16 cellular contexts compared by ENCODE assay signal in genomic region chr4:8318509-8318908, GRCh38. TPM values are rescaled to one million over a fixed set of nuclear protein-coding genes. Genes with fewer than 3 reads are reported as not detected.
A peak's percentile ranks its signal among the peaks of the same experiment; 100 is the strongest.
DNase-seq lines count a peak whose midpoint lies in the region; ATAC-seq and TF ChIP-seq lines count a peak whose summit lies in the region.
"Had no signal": no experiment of that assay in that cellular context is flagged by ENCODE, and none has a peak within 500 bp of the region (broad histone marks: within the 10 kb centered on the region; RNA-seq: fewer than 3 reads in every experiment).

No MANE protein-coding gene starts in this region.

- H3K23ac ChIP-seq in IMR-90 (ENCODE audit: low read depth, low read length), result no peak overlapping the region

- no TSS peak for BruUV-seq in IMR-90 (replicated peaks; lab: Mats Ljungman, UMichigan)

- peaks cover 14% of the 10 kb centered on the region for H3K4me1 ChIP-seq in IMR-90 (ENCODE audit: control insufficient read depth, insufficient read depth, low read length)
- peaks cover 6 to 47% (median 20%) of the 10 kb centered on the region in 12 donors for H3K4me1 ChIP-seq in heart left ventricle

- intact Hi-C loops in IMR-90 (cut with micrococcal nuclease) (no loop called here), heart left ventricle (cut with DNase I) (loop anchor here in 6 of 10 donors (2.0 to 5.0 kb wide), 5 partner anchors 32 to 84 kb away; no protein-coding TSS in a partner anchor), posterior vena cava (cut with DNase I) (no loop called here)

- ATAC-seq in IMR-90 (ENCODE audit: low read depth), result no peak
- ATAC-seq in heart left ventricle, result no peak
- no peak for ATAC-seq in HG03108 (IDR thresholded peaks at IDR 0.05; ENCODE audit: unreplicated experiment)

- no peak overlapping the region for H4K8ac ChIP-seq in IMR-90 (ENCODE audit: low read depth in 2 of 2, low read length in 2 of 2)

- H3K4me3 ChIP-seq in IMR-90 (ENCODE audit: insufficient read depth, low read depth, low read length) (no peak overlapping the region), heart left ventricle (no peak overlapping the region)
- H3K4me3 ChIP-seq: SJCRH30 had no signal

- no peaks in the 10 kb centered on the region for H4K20me1 ChIP-seq in IMR-90 (ENCODE audit: insufficient read depth, low read length)

- H3K4me2 ChIP-seq in IMR-90 (ENCODE audit: low read depth, low read length), result no peak overlapping the region

- dilution Hi-C loops in IMR-90 (cut with HindIII; ENCODE audit: low sequenced_read_pairs, unreplicated experiment), result no loop called here

- H2BK5ac ChIP-seq in IMR-90 (ENCODE audit: low read depth, low read length, poor library complexity, severe bottlenecking), result no peak overlapping the region

- H3K9me1 ChIP-seq in IMR-90 (ENCODE audit: insufficient read depth, low read length), result peaks cover 9% of the 10 kb centered on the region

- DNase-seq in 8988T (peak; percentile 0), IMR-90 (no peak), heart left ventricle (peak in 1 of 5 donors; percentile 4), posterior vena cava (ENCODE audit: low spot score) (peak; percentile 8), activated T-cell treated with anti-CD3 and anti-CD28 coated beads for 4 hours (no peak), G401 (ENCODE audit: low spot score) (no peak), NCI-H2081 treated with DMSO at 0.1 percent for 48 hours (lab: John Stamatoyannopoulos, UW) (no peak)
- DNase-seq: ACHN; CD8-positive, alpha-beta memory T cell; H9; NCI-H1417 treated with DMSO at 0.1 percent for 48 hours; NCI-H2029; NCI-H524; SJCRH30 had no signal

- WGBS in IMR-90 (ENCODE audit: extremely low coverage in 2 of 2, insufficient read length in 1 of 2), 2 experiments, result 92% methylated on average over 6 of the region's 7 CpGs; no CpG with 5 or more reads in 1 of the 2 experiments
- 87 to 95% (median 94%) methylated on average over 7 of the region's 7 CpGs for WGBS in heart left ventricle, 4 donors

- H2BK15ac ChIP-seq in IMR-90 (ENCODE audit: low read depth, low read length), result no peak overlapping the region; the same call in 2 of the 3 replicates

- H3K36me3 ChIP-seq in IMR-90 (ENCODE audit: control insufficient read depth, insufficient read depth, low read length) (no peaks in the 10 kb centered on the region), heart left ventricle (no peaks in the 10 kb centered on the region)
- H3K36me3 ChIP-seq: SJCRH30 had no signal

- H4K91ac ChIP-seq in IMR-90 (ENCODE audit: insufficient read depth, low read depth, low read length), result peak overlapping the region; percentile 16; the same call in 1 of the 2 replicates

- H4K5ac ChIP-seq in IMR-90 (ENCODE audit: low read depth, low read length), result no peak overlapping the region

- H2AFZ ChIP-seq in IMR-90 (replicated peaks; ENCODE audit: low read length, poor library complexity), result no peak overlapping the region

- TF ChIP-seq RAD21 in IMR-90 (IDR thresholded peaks at IDR 0.05; ENCODE audit: low read length), result no peak

- no peak overlapping the region for H3K56ac ChIP-seq in IMR-90 (ENCODE audit: extremely low read depth, insufficient read depth, low read length)

- H3K9ac ChIP-seq in IMR-90 (ENCODE audit: low read depth, low read length), result no peak overlapping the region

- H2BK120ac ChIP-seq in IMR-90 (ENCODE audit: low read depth, low read length), result no peak overlapping the region

- H3K18ac ChIP-seq in IMR-90 (ENCODE audit: low read depth, low read length), result no peak overlapping the region

- H3K27me3 ChIP-seq in IMR-90 (ENCODE audit: control insufficient read depth, insufficient read depth, low read length) (no peaks in the 10 kb centered on the region), heart left ventricle (no peaks in the 10 kb centered on the region)
- H3K27me3 ChIP-seq: SJCRH30 had no signal

- POLR2A ChIA-PET in IMR-90 (lab: Charles Lee; ENCODE audit: unreplicated experiment), result no interaction called here

- no peak overlapping the region for H3K4ac ChIP-seq in IMR-90 (ENCODE audit: low read depth, low read length)

- TF ChIP-seq POLR2A in IMR-90 (IDR thresholded peaks at IDR 0.05; ENCODE audit: low read depth, low read length) (no peak), heart left ventricle (IDR thresholded peaks at IDR 0.05) (no peak)

- H3K9me3 ChIP-seq in IMR-90 (ENCODE audit: control insufficient read depth, insufficient read depth, low read length), result no peaks in the 10 kb centered on the region
- peaks cover 0 to 5% (median 0%) of the 10 kb centered on the region in 12 donors for H3K9me3 ChIP-seq in heart left ventricle
- H3K9me3 ChIP-seq: SJCRH30 had no signal

- no peaks in the 10 kb centered on the region for H3K79me1 ChIP-seq in IMR-90 (ENCODE audit: low read depth in 1 of 2, low read length in 2 of 2)

- H2AK5ac ChIP-seq in IMR-90 (ENCODE audit: low read depth, low read length), result no peak overlapping the region; the same call in 1 of the 2 replicates

- H2AK9ac ChIP-seq in IMR-90 (replicated peaks; ENCODE audit: low read depth, low read length, poor library complexity), result no peak overlapping the region

- no peak for TF ChIP-seq CTCF in IMR-90 (conservative IDR thresholded peaks at IDR 0.05; ENCODE audit: low read depth, low read length)
- no peak for TF ChIP-seq CTCF in heart left ventricle (IDR thresholded peaks at IDR 0.05)

- in situ Hi-C loops in IMR-90 (cut with MboI; ENCODE audit: low sequenced_read_pairs), result no loop called here
- in situ Hi-C loops in G401 (cut with HindIII; ENCODE audit: low sequenced_read_pairs), result no loop called here

- no peak overlapping the region for H2BK20ac ChIP-seq in IMR-90 (ENCODE audit: low read depth, low read length)

- H3K27ac ChIP-seq in IMR-90 (ENCODE audit: insufficient read depth, low read length) (no peak overlapping the region), heart left ventricle (peak overlapping the region in 11 of 12 donors; percentile 37 to 94 (median 82))
- H3K27ac ChIP-seq: SJCRH30 had no signal

- no peak overlapping the region for H3K14ac ChIP-seq in IMR-90 (replicated peaks; ENCODE audit: low read depth, low read length)

- CTCF ChIA-PET in IMR-90 (lab: Yijun Ruan, JAX), result no interaction called here

TF ChIP-seq in IMR-90, 13 proteins besides CTCF, POLR2A, EP300 and RAD21:
- TF ChIP-seq RCOR1 (IDR thresholded peaks at IDR 0.05; ENCODE audit: insufficient replicate concordance, low read length) (no peak), NFE2L2 (IDR thresholded peaks at IDR 0.05; ENCODE audit: low read depth, low read length) (no peak), BHLHE40 (IDR thresholded peaks at IDR 0.05; ENCODE audit: low read depth, low read length) (no peak), FOS (IDR thresholded peaks at IDR 0.05; ENCODE audit: low read depth, low read length) (no peak), MXI1 (IDR thresholded peaks at IDR 0.05; ENCODE audit: borderline replicate concordance, low read depth, low read length) (no peak), SMC3 (IDR thresholded peaks at IDR 0.05; ENCODE audit: low read depth, low read length) (no peak), CHD1 (IDR thresholded peaks at IDR 0.05; ENCODE audit: low read depth, low read length) (no peak), ELK1 (IDR thresholded peaks at IDR 0.05; ENCODE audit: borderline replicate concordance, low read depth, low read length) (no peak), CEBPB (IDR thresholded peaks at IDR 0.05; ENCODE audit: low read depth, low read length) (no peak), MAFK (IDR thresholded peaks at IDR 0.05; ENCODE audit: low read depth, low read length) (no peak), USF2 (IDR thresholded peaks at IDR 0.05; ENCODE audit: low read depth, low read length) (no peak), MAZ (IDR thresholded peaks at IDR 0.05; ENCODE audit: borderline replicate concordance, low read depth, low read length) (no peak), RFX5 (IDR thresholded peaks at IDR 0.05; ENCODE audit: low read depth, low read length) (no peak)

RNA-seq across cellular contexts. Expression of gene HTRA3, which starts 49.0 kb away (rescaled TPM):
- total RNA-seq in IMR-90 (2012; rRNA removed) (1.1 and 1.3 TPM in 2 replicates), heart left ventricle (10 to 100 TPM; 26.8 to 84.6 (median 55.0) TPM), posterior vena cava (100 to 1,000 TPM in 1 of 2 donors, 10 to 100 TPM in 1; 14.9 to 104 TPM)
- polyA plus RNA-seq in IMR-90 (2012; rRNA removed) (8.9 and 9.5 TPM in 2 replicates), heart left ventricle (10 to 100 TPM; 28.9 to 50.1 TPM)
- polyA plus RNA-seq in IMR-90 (2012; cell fraction: cytosol; rRNA removed), result 5.3 and 12.8 TPM in 2 replicates
- 3.7 and 5.2 TPM in 2 replicates for polyA plus RNA-seq in IMR-90 (2012; cell fraction: nucleus; rRNA removed; ENCODE audit: low replicate concordance)
- total RNA-seq in G401 (2014; rRNA removed; shearing (Covaris generic)), result 0.14 TPM in 1 of 2 replicates, not detected in the other
- total RNA-seq: CD8-positive, alpha-beta memory T cell; HT-29 had no signal
- polyA plus RNA-seq: CD8-positive, alpha-beta memory T cell had no signal

Comparison
In these comparisons a context has a peak if more than half of its experiments do, and no peak if none do; other contexts are left out.
1. DNase-seq: peak in 8988T (single experiment) and posterior vena cava (single experiment); none in IMR-90 (single experiment), activated T-cell treated with anti-CD3 and anti-CD28 coated beads for 4 hours (single experiment), G401 (single experiment) and NCI-H2081 treated with DMSO at 0.1 percent for 48 hours (single experiment).
2. intact Hi-C loops: an anchor here in heart left ventricle (2.0 to 5.0 kb wide); none called in IMR-90 and posterior vena cava.